ENCODE assay signal across 17 cellular contexts in the genomic region with DNA sequence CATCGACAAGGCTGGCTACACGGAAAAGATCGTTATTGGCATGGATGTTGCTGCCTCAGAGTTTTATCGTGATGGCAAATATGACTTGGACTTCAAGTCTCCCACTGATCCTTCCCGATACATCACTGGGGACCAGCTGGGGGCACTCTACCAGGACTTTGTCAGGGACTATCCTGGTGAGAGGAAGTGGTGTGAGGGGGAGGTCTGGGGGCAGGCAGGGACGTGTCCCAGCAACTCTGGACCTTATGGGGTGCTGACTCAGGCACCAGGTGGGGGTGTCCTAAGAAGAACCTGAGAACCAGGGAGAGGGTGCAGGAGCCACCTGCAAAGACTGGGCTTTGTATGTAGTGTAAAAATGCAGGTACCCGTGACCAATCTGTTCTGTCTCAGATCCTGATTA. TPM values are rescaled to one million over a fixed set of nuclear protein-coding genes. Genes with fewer than 3 reads are reported as not detected.
DNase-seq lines count a peak whose midpoint lies in the region; ATAC-seq and TF ChIP-seq lines count a peak whose summit lies in the region.
"Had no signal": no experiment of that assay in that cellular context is flagged by ENCODE, and none has a peak within 500 bp of the region (broad histone marks: within the 10 kb centered on the region; RNA-seq: fewer than 3 reads in every experiment).

No MANE protein-coding gene starts in this region.

- H3K27me3 Mint-ChIP-seq in MCF 10A (ENCODE audit: insufficient read depth, unreplicated experiment): no peaks in the 10 kb centered on the region
- H3K27me3 Mint-ChIP-seq in dendritic cell treated with granulocyte-macrophage colony-stimulating factor and Interleukin-4, amounts not matched to agents 40 ng/mL and 50 ng/mL, for 4 days: peaks cover 56% of the 10 kb centered on the region
- no peaks in the 10 kb centered on the region for H3K27me3 Mint-ChIP-seq in stimulated activated naive CD8-positive, alpha-beta T cell treated with anti-CD3 and anti-CD28 coated beads, Interleukin-15, amount 100 ng/mL, for 72 hours

- in situ Hi-C loops in mammary epithelial cell (cut with MboI; ENCODE audit: low sequenced_read_pairs in 2 of 2): no loop called here

- intact Hi-C loops in mammary epithelial cell (cut with micrococcal nuclease) (no loop called here), MCF 10A (cut with micrococcal nuclease) (no loop called here)
- intact Hi-C loops in dendritic cell treated with granulocyte-macrophage colony-stimulating factor and Interleukin-4, amounts not matched to agents 40 ng/mL and 50 ng/mL, for 4 days (cut with micrococcal nuclease): no loop called here

- peak overlapping the region; percentile 65 for H2AFZ ChIP-seq in mammary epithelial cell (ENCODE audit: low read depth, low read length)
- H2AFZ ChIP-seq: parathyroid adenoma had no signal

- BruUV-seq in mammary epithelial cell (replicated peaks; lab: Mats Ljungman, UMichigan) (no TSS peak), MCF 10A (replicated peaks; lab: Mats Ljungman, UMichigan) (no TSS peak)

- H3K9me3 Mint-ChIP-seq in MCF 10A (ENCODE audit: unreplicated experiment): no peaks in the 10 kb centered on the region
- H3K9me3 Mint-ChIP-seq in dendritic cell treated with granulocyte-macrophage colony-stimulating factor and Interleukin-4, amounts not matched to agents 40 ng/mL and 50 ng/mL, for 4 days: no peaks in the 10 kb centered on the region
- no peaks in the 10 kb centered on the region for H3K9me3 Mint-ChIP-seq in stimulated activated naive CD8-positive, alpha-beta T cell treated with anti-CD3 and anti-CD28 coated beads, Interleukin-15, amount 100 ng/mL, for 72 hours

- H3K27ac Mint-ChIP-seq in MCF 10A (ENCODE audit: low read depth, unreplicated experiment): no peak overlapping the region
- peak overlapping the region; percentile 42 for H3K27ac Mint-ChIP-seq in dendritic cell treated with granulocyte-macrophage colony-stimulating factor and Interleukin-4, amounts not matched to agents 40 ng/mL and 50 ng/mL, for 4 days
- H3K27ac Mint-ChIP-seq in stimulated activated naive CD8-positive, alpha-beta T cell treated with anti-CD3 and anti-CD28 coated beads, Interleukin-15, amount 100 ng/mL, for 72 hours: peak overlapping the region; percentile 4 to 89

- H3K36me3 ChIP-seq in mammary epithelial cell (ENCODE audit: insufficient read depth, low read length) (no peaks in the 10 kb centered on the region), RWPE2 (ENCODE audit: low read depth) (peaks cover 42% of the 10 kb centered on the region)
- H3K36me3 ChIP-seq: Peyer's patch had no signal

- peak; percentile 85 for DNase-seq in mammary epithelial cell
- DNase-seq in MCF 10A (ENCODE audit: unreplicated experiment): no peak
- DNase-seq in RWPE2 (ENCODE audit: low spot score): no peak
- DNase-seq in stimulated activated naive CD8-positive, alpha-beta T cell treated with anti-CD3 and anti-CD28 coated beads, Interleukin-15, amount 100 ng/mL, for 72 hours: no peak
- DNase-seq in T-helper 9 cell: no peak
- DNase-seq: activated CD4-positive, alpha-beta T cell treated with anti-CD3 and anti-CD28 coated beads for 4 hours; activated effector memory CD4-positive, alpha-beta T cell treated with Interleukin-2 at 50 U/mL for 16 hours; NCI-H2029 treated with DMSO at 0.1 percent for 48 hours; NCI-H526; Peyer's patch had no signal

- peak overlapping the region; percentile 1 for H3K27ac ChIP-seq in mammary epithelial cell (ENCODE audit: insufficient read depth, low read depth, low read length)
- peak overlapping the region; percentile 26 for H3K27ac ChIP-seq in RWPE2 (ENCODE audit: poor library complexity, severe bottlenecking)
- H3K27ac ChIP-seq: cardiac muscle cell, parathyroid adenoma, Peyer's patch had no signal

- H3K4me1 Mint-ChIP-seq in MCF 10A (ENCODE audit: insufficient read depth, unreplicated experiment): peaks cover 25% of the 10 kb centered on the region
- peaks cover 64% of the 10 kb centered on the region for H3K4me1 Mint-ChIP-seq in dendritic cell treated with granulocyte-macrophage colony-stimulating factor and Interleukin-4, amounts not matched to agents 40 ng/mL and 50 ng/mL, for 4 days (ENCODE audit: low read depth)
- peaks cover 69% of the 10 kb centered on the region for H3K4me1 Mint-ChIP-seq in stimulated activated naive CD8-positive, alpha-beta T cell treated with anti-CD3 and anti-CD28 coated beads, Interleukin-15, amount 100 ng/mL, for 72 hours

- no peaks in the 10 kb centered on the region for H3K27me3 ChIP-seq in mammary epithelial cell (ENCODE audit: insufficient read depth, low read length)
- H3K27me3 ChIP-seq in RWPE2 (ENCODE audit: insufficient read depth, poor library complexity, severe bottlenecking): no peaks in the 10 kb centered on the region
- H3K27me3 ChIP-seq: cardiac muscle cell, Peyer's patch had no signal

- ATAC-seq in RWPE2 (ENCODE audit: low read depth) (peak; percentile 38), HG02981 (IDR thresholded peaks at IDR 0.05; ENCODE audit: unreplicated experiment) (no peak), HG02678 (IDR thresholded peaks at IDR 0.05; ENCODE audit: unreplicated experiment) (no peak)
- no peak for ATAC-seq in stimulated activated naive CD8-positive, alpha-beta T cell treated with anti-CD3 and anti-CD28 coated beads, Interleukin-15, amount 100 ng/mL, for 72 hours

- peak overlapping the region; percentile 10 for H3K4me2 ChIP-seq in mammary epithelial cell (ENCODE audit: insufficient read depth, low read depth, low read length)

- peaks cover 5% of the 10 kb centered on the region for H3K36me3 Mint-ChIP-seq in MCF 10A (ENCODE audit: insufficient read depth, unreplicated experiment)
- no peaks in the 10 kb centered on the region for H3K36me3 Mint-ChIP-seq in dendritic cell treated with granulocyte-macrophage colony-stimulating factor and Interleukin-4, amounts not matched to agents 40 ng/mL and 50 ng/mL, for 4 days (ENCODE audit: low read depth)

- no peaks in the 10 kb centered on the region for H3K79me2 ChIP-seq in mammary epithelial cell (ENCODE audit: insufficient read depth, low read length)
- H3K79me2 ChIP-seq: parathyroid adenoma had no signal

- no peak overlapping the region for H3K4me3 Mint-ChIP-seq in MCF 10A (ENCODE audit: unreplicated experiment)
- H3K4me3 Mint-ChIP-seq in dendritic cell treated with granulocyte-macrophage colony-stimulating factor and Interleukin-4, amounts not matched to agents 40 ng/mL and 50 ng/mL, for 4 days: no peak overlapping the region
- H3K4me3 Mint-ChIP-seq in stimulated activated naive CD8-positive, alpha-beta T cell treated with anti-CD3 and anti-CD28 coated beads, Interleukin-15, amount 100 ng/mL, for 72 hours: no peak overlapping the region

- H3K4me1 ChIP-seq in mammary epithelial cell (ENCODE audit: insufficient read depth, low read length) (peaks cover 31% of the 10 kb centered on the region), RWPE2 (ENCODE audit: insufficient read depth, poor library complexity, severe bottlenecking) (peaks cover 9% of the 10 kb centered on the region)

- no peaks in the 10 kb centered on the region for H4K20me1 ChIP-seq in mammary epithelial cell (ENCODE audit: insufficient read depth, low read length)

- dilution Hi-C loops in mammary epithelial cell (cut with HindIII; ENCODE audit: low sequenced_read_pairs): no loop called here

- no peak overlapping the region for H3K4me3 ChIP-seq in mammary epithelial cell (replicated peaks in 1 of 3; ENCODE audit: insufficient read depth in 1 of 3, low read depth in 2 of 3, low read length in 3 of 3)
- H3K4me3 ChIP-seq in RWPE2 (ENCODE audit: severe bottlenecking): no peak overlapping the region
- H3K4me3 ChIP-seq: cardiac muscle cell, Peyer's patch had no signal

- WGBS in mammary epithelial cell (ENCODE audit: low coverage, missing lambda C conversion rate): 32% methylated on average over 7 of the region's 7 CpGs

- POLR2A ChIA-PET in MCF 10A (lab: Yijun Ruan, JAX): interaction anchor here (0.7 to 1.6 kb wide), 2 partner anchors 15 to 18 kb away, joined by 3 to 4 read pairs; a partner anchor contains a TSS

- CTCF ChIA-PET in mammary epithelial cell (lab: Charles Lee; ENCODE audit: low non-redundant PET) (interaction anchor here (0.7 kb wide), 1 partner anchor 125 kb away, joined by 11 read pairs; no protein-coding TSS in a partner anchor), MCF 10A (lab: Yijun Ruan, JAX) (interaction anchor here (0.5 to 8.9 kb wide), 3 partner anchors 19 to 203 kb away, joined by 3 to 114 read pairs (median 9); no protein-coding TSS in a partner anchor)

- TF ChIP-seq CTCF in mammary epithelial cell (conservative IDR thresholded peaks at IDR 0.05 in 1 of 2, IDR thresholded peaks at IDR 0.05 in 1 of 2; ENCODE audit: extremely low read depth in 1 of 2, insufficient read depth in 1 of 2, low read depth in 1 of 2, low read length in 2 of 2) (peak; percentile 22 to 28), MCF 10A (IDR thresholded peaks at IDR 0.05; ENCODE audit: unreplicated experiment) (no peak), RWPE2 (IDR thresholded peaks at IDR 0.05; ENCODE audit: poor library complexity, severe bottlenecking) (peak; percentile 37)

- H3K9me3 ChIP-seq in mammary epithelial cell (replicated peaks; ENCODE audit: insufficient read depth, low read length) (no peaks in the 10 kb centered on the region), RWPE2 (ENCODE audit: severe bottlenecking) (no peaks in the 10 kb centered on the region)
- H3K9me3 ChIP-seq: Peyer's patch had no signal

- no peak overlapping the region for H3K9ac ChIP-seq in mammary epithelial cell (ENCODE audit: insufficient read depth, low read length)
- H3K9ac ChIP-seq: parathyroid adenoma had no signal

RNA-seq across cellular contexts. Expression of a gene that starts 5.2 kb away (rescaled TPM):
- total RNA-seq in mammary epithelial cell (1 to 10 TPM; 1.7 to 7.5 TPM), MCF 10A (2022) (0.30 and 2.1 TPM in 2 replicates)
- 8.3 TPM for polyA plus RNA-seq in mammary epithelial cell
- polyA minus RNA-seq in mammary epithelial cell: 62.6 TPM

RNA-seq across cellular contexts. Expression of a gene that starts 8.2 kb away (rescaled TPM):
- total RNA-seq in mammary epithelial cell (10 to 100 TPM; 12.2 to 73.5 TPM), MCF 10A (2022) (83.7 and 84.7 TPM in 2 replicates)
- polyA plus RNA-seq in mammary epithelial cell: 10.4 TPM
- polyA minus RNA-seq in mammary epithelial cell: 56.5 TPM

RNA-seq across cellular contexts. Expression of a gene that starts 15.0 kb away (rescaled TPM):
- total RNA-seq in mammary epithelial cell: 1 to 10 TPM; 4.3 to 4.7 TPM
- 4.2 TPM for polyA plus RNA-seq in mammary epithelial cell
- polyA minus RNA-seq in mammary epithelial cell: 14.7 TPM
- total RNA-seq in MCF 10A (2022): 7.5 and 9.1 TPM in 2 replicates

RNA-seq across cellular contexts. Expression of a gene that starts 24.0 kb away (rescaled TPM):
- total RNA-seq in mammary epithelial cell: not detected
- polyA plus RNA-seq in mammary epithelial cell: not detected
- polyA minus RNA-seq in mammary epithelial cell: not detected
- not detected in 2 replicates for total RNA-seq in MCF 10A (2022)
- total RNA-seq: cardiac muscle cell, LHCN-M2, mononuclear cell, Peyer's patch had no signal
- polyA plus RNA-seq: cardiac muscle cell had no signal

RNA-seq across cellular contexts. Expression of a gene that starts 24.2 kb away (rescaled TPM):
- total RNA-seq in mammary epithelial cell (10 to 100 TPM; 31.3 to 61.3 TPM), MCF 10A (2022) (176 and 196 TPM in 2 replicates)
- polyA plus RNA-seq in mammary epithelial cell: 128 TPM
- 27.8 TPM for polyA minus RNA-seq in mammary epithelial cell
